ENCODE assay signal across 9 cellular contexts in the genomic region with DNA sequence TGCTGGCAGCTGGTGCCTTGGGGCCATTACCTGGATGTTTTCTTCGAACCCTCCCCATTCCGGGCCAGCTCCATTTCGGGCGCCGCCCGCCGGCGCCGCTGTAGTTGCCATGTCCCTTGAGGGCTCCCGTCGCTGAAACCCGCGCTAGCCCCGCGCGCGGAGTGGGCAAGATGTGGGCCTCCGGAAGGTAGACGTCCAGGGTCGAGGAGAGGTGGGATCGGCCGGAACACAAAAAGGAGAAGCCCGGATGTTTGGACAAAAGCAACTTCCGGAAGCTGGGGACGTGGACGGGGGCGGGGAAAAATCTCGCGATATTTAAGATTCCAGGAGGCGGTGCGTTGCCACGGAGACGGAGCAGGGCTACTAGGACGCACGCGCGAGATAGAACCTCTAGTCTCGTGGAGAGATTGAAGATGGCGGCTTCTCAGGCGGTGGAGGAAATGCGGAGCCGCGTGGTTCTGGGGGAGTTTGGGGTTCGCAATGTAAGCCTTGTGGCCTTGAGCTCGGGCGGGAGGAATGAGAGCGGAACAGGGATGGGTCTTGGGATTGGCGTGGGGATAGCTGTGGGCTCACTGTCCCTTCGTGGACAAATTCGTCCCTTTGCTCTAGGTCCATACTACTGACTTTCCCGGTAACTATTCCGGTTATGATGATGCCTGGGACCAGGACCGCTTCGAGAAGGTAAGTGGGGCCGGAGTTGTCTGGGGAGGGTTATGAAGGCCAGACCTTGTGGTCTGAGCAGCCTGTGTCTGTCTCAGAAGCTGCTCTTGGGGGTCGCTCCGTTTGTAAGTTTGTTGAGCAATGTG. TPM values are rescaled to one million over a fixed set of nuclear protein-coding genes. Genes with fewer than 3 reads are reported as not detected.
DNase-seq lines count a peak whose midpoint lies in the region; ATAC-seq lines count a peak whose summit lies in the region.
"Had no signal": no experiment of that assay in that cellular context is flagged by ENCODE, and none has a peak within 500 bp of the region (broad histone marks: within the 10 kb centered on the region; RNA-seq: fewer than 3 reads in every experiment).

A gene with protein sequence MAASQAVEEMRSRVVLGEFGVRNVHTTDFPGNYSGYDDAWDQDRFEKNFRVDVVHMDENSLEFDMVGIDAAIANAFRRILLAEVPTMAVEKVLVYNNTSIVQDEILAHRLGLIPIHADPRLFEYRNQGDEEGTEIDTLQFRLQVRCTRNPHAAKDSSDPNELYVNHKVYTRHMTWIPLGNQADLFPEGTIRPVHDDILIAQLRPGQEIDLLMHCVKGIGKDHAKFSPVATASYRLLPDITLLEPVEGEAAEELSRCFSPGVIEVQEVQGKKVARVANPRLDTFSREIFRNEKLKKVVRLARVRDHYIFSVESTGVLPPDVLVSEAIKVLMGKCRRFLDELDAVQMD (plus strand): TSS at position 393 of the 806 bp plus-strand sequence. CDS start 21 bp downstream, at position 414.
A gene (minus strand): TSS at position 230 of the 806 bp plus-strand sequence. CDS start 119 bp downstream, at position 111.

- ATAC-seq in GM19328 (IDR thresholded peaks at IDR 0.05; ENCODE audit: unreplicated experiment) (peak; percentile 78), HG03520 (IDR thresholded peaks at IDR 0.05; ENCODE audit: unreplicated experiment) (peak; percentile 80), left lobe of liver (peak; percentile 91)

- H3K36me3 Mint-ChIP-seq in activated CD4-positive, alpha-beta T cell treated with anti-CD3 and anti-CD28 coated beads, Interleukin-2, amount 10 ng/mL, durations not matched to agents 24 days and 14 days (ENCODE audit: low read depth) = peaks cover 47% of the 10 kb centered on the region

- peak; percentile 96 for DNase-seq in NCI-H526 treated with DMSO at 0.1 percent for 48 hours (lab: John Stamatoyannopoulos, UW)
- DNase-seq in activated CD4-positive, alpha-beta T cell treated with anti-CD3 and anti-CD28 coated beads, Interleukin-2, amount 10 ng/mL, durations not matched to agents 24 days and 14 days = peak; percentile 99
- DNase-seq in dedifferentiated amniotic fluid mesenchymal stem cell (ENCODE audit: extremely low spot score) = peak; percentile 99
- DNase-seq in left lobe of liver (ENCODE audit: low spot score) = peak; percentile 98
- DNase-seq in stimulated activated CD4-positive, alpha-beta T cell treated with anti-CD3 and anti-CD28 coated beads, Interleukin-2, amount 100 ng/mL, for 4 hours (ENCODE audit: low read depth) = peak; percentile 95

- H3K4me1 Mint-ChIP-seq in activated CD4-positive, alpha-beta T cell treated with anti-CD3 and anti-CD28 coated beads, Interleukin-2, amount 10 ng/mL, durations not matched to agents 24 days and 14 days = peaks cover 19% of the 10 kb centered on the region

- H3K27me3 Mint-ChIP-seq in activated CD4-positive, alpha-beta T cell treated with anti-CD3 and anti-CD28 coated beads, Interleukin-2, amount 10 ng/mL, durations not matched to agents 24 days and 14 days = no peaks in the 10 kb centered on the region
- H3K27me3 Mint-ChIP-seq: stimulated activated naive CD8-positive, alpha-beta T cell treated with anti-CD3 and anti-CD28 coated beads, Interleukin-15, Interleukin-2, amounts not matched to agents 100 ng/mL and 50 ng/mL, for 24 hours had no signal

- H3K27ac Mint-ChIP-seq in activated CD4-positive, alpha-beta T cell treated with anti-CD3 and anti-CD28 coated beads, Interleukin-2, amount 10 ng/mL, durations not matched to agents 24 days and 14 days = no peak within 1 kb of the TSS

- H3K27me3 ChIP-seq in BLaER1 treated with 17β-estradiol and CSF1 and Interleukin-3, amounts not matched to agents 10 nM and 100 nM = no peaks in the 10 kb centered on the region

- peak within 1 kb of the TSS; percentile 77 to 97 (median 91) for H3K27ac ChIP-seq in BLaER1 treated with 17β-estradiol and CSF1 and Interleukin-3, amounts not matched to agents 10 nM and 100 nM

- peaks cover 19 to 87% (median 73%) of the 10 kb centered on the region in 11 experiments; a peak in 20 of 22 replicates for H4K20me1 ChIP-seq in BLaER1 treated with 17β-estradiol and CSF1 and Interleukin-3, amounts not matched to agents 10 nM and 100 nM

- peak within 1 kb of the TSS; percentile 91 to 99 (median 96) for H3K4me2 ChIP-seq in BLaER1 treated with 17β-estradiol and CSF1 and Interleukin-3, amounts not matched to agents 10 nM and 100 nM

- no peak within 1 kb of the TSS for H3K4me3 Mint-ChIP-seq in activated CD4-positive, alpha-beta T cell treated with anti-CD3 and anti-CD28 coated beads, Interleukin-2, amount 10 ng/mL, durations not matched to agents 24 days and 14 days
- H3K4me3 Mint-ChIP-seq: stimulated activated naive CD8-positive, alpha-beta T cell treated with anti-CD3 and anti-CD28 coated beads, Interleukin-15, Interleukin-2, amounts not matched to agents 100 ng/mL and 50 ng/mL, for 24 hours had no signal

- H3K9me3 Mint-ChIP-seq in activated CD4-positive, alpha-beta T cell treated with anti-CD3 and anti-CD28 coated beads, Interleukin-2, amount 10 ng/mL, durations not matched to agents 24 days and 14 days = no peaks in the 10 kb centered on the region
- H3K9me3 Mint-ChIP-seq: stimulated activated naive CD8-positive, alpha-beta T cell treated with anti-CD3 and anti-CD28 coated beads, Interleukin-15, Interleukin-2, amounts not matched to agents 100 ng/mL and 50 ng/mL, for 24 hours had no signal

- peaks cover 47 to 58% (median 55%) of the 10 kb centered on the region in 10 experiments for H3K4me1 ChIP-seq in BLaER1 treated with 17β-estradiol and CSF1 and Interleukin-3, amounts not matched to agents 10 nM and 100 nM

- H3K9me3 ChIP-seq in BLaER1 treated with 17β-estradiol and CSF1 and Interleukin-3, amounts not matched to agents 10 nM and 100 nM (replicated peaks in 1 of 11) = no peaks in the 10 kb centered on the region

- peak within 1 kb of the TSS; percentile 84 to 99 (median 96) for H3K4me3 ChIP-seq in BLaER1 treated with 17β-estradiol and CSF1 and Interleukin-3, amounts not matched to agents 10 nM and 100 nM

- peak within 1 kb of the TSS; percentile 88 to 99 (median 95) for H3K9ac ChIP-seq in BLaER1 treated with 17β-estradiol and CSF1 and Interleukin-3, amounts not matched to agents 10 nM and 100 nM

- intact Hi-C loops in activated CD4-positive, alpha-beta T cell treated with anti-CD3 and anti-CD28 coated beads, Interleukin-2, amount 10 ng/mL, durations not matched to agents 24 days and 14 days (cut with micrococcal nuclease) = loop anchor here (1.0 to 5.0 kb wide), 6 partner anchors 58 to 504 kb away; a partner anchor contains a TSS

- H3K36me3 ChIP-seq in BLaER1 treated with 17β-estradiol and CSF1 and Interleukin-3, amounts not matched to agents 10 nM and 100 nM = peaks cover 67 to 76% (median 72%) of the 10 kb centered on the region in 11 experiments

RNA-seq across cellular contexts. Expression of the first gene that starts in this region (rescaled TPM):
- 91.7 TPM in 2 replicates for total RNA-seq in activated CD4-positive, alpha-beta T cell treated with anti-CD3 and anti-CD28 coated beads, Interleukin-2, amount 10 ng/mL, durations not matched to agents 24 days and 14 days
- 13.3 TPM for total RNA-seq in left lobe of liver

RNA-seq across cellular contexts. Expression of the second gene that starts in this region (rescaled TPM):
- total RNA-seq in activated CD4-positive, alpha-beta T cell treated with anti-CD3 and anti-CD28 coated beads, Interleukin-2, amount 10 ng/mL, durations not matched to agents 24 days and 14 days = 47.7 and 52.1 TPM in 2 replicates
- total RNA-seq in left lobe of liver = 67.9 TPM

Comparison
In these comparisons a context has a peak if more than half of its experiments do, and no peak if none do; other contexts are left out.
1. Peak in every context shown above with its lines: DNase-seq, ATAC-seq, H3K4me3 ChIP-seq and H3K27ac ChIP-seq.